ENCODE assay signal across 8 cellular contexts in the genomic region with DNA sequence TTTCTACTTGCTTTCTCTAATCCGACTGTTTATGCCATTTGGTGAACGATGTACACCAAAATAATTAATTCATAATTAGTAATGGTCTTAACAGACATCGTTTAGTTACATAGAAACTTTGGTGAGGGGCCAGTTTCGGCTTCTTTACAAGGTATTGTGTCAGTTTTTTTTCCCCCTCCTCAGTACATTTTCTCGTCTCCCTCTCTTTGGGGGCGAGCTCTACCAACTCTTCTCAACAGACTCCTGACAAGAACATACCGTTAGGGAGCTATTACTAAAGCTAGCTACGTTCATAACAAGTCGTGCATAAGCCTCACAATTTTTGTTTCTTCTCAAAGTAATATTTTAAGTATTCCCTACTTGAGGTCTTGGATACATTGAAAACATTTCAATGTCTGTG. TPM values are rescaled to one million over a fixed set of nuclear protein-coding genes. Genes with fewer than 3 reads are reported as not detected.
A peak's percentile ranks its signal among the peaks of the same experiment; 100 is the strongest.
DNase-seq lines count a peak whose midpoint lies in the region; TF ChIP-seq lines count a peak whose summit lies in the region.

No MANE protein-coding gene starts in this region.

- TF ChIP-seq POLR2A in erythroblast (IDR thresholded peaks at IDR 0.05; ENCODE audit: low read length) (no peak), prostate gland (IDR thresholded peaks at IDR 0.05) (no peak)

- H3K36me3 ChIP-seq in PC-9 (ENCODE audit: low read depth) (0 out of 2 replicates have a peak, but pooled peaks cover 4% of the 10 kb centered on the region), prostate gland (no peaks in the 10 kb centered on the region)

- POLR2A ChIA-PET in PC-9 (lab: Charles Lee; ENCODE audit: unreplicated experiment) (interaction anchor here (0.6 kb wide), 1 partner anchor 417 kb away, joined by 5 read pairs; no protein-coding TSS in a partner anchor), GM10248 (lab: Yijun Ruan, JAX) (no interaction called here)

- peak overlapping the region; percentile 100 for H3K4me2 ChIP-seq in PC-9

- peaks cover 19% of the 10 kb centered on the region for H3F3A ChIP-seq in PC-9 (ENCODE audit: insufficient read depth, low read depth)

- BruUV-seq in PC-9 (replicated peaks; lab: Mats Ljungman, UMichigan): no TSS peak

- no peaks in the 10 kb centered on the region for H3K9me2 ChIP-seq in PC-9 (ENCODE audit: insufficient read depth)

- CTCF ChIA-PET in PC-9 (lab: Charles Lee) (interaction anchor here (0.7 kb wide), 1 partner anchor 571 kb away, joined by 3 read pairs; no protein-coding TSS in a partner anchor), GM10248 (lab: Yijun Ruan, JAX) (interaction anchor here (0.8 to 5.3 kb wide), 4 partner anchors 12 to 672 kb away, joined by 3 to 27 read pairs (median 9); no protein-coding TSS in a partner anchor)

- DNase-seq in PC-9: no peak
- DNase-seq in erythroblast (lab: John Stamatoyannopoulos, UW): peak; percentile 44 to 63
- DNase-seq in prostate gland (ENCODE audit: low spot score): no peak
- DNase-seq in midbrain (lab: John Stamatoyannopoulos, UW): no peak
- DNase-seq in GM10248 (ENCODE audit: extremely low spot score): no peak
- no peak for DNase-seq in NCI-H345 treated with DMSO at 0.1 percent for 48 hours (lab: John Stamatoyannopoulos, UW; ENCODE audit: unreplicated experiment)
- no peak for DNase-seq in effector CD4-positive, alpha-beta T cell

- peaks cover 46% of the 10 kb centered on the region for H4K20me1 ChIP-seq in PC-9 (ENCODE audit: insufficient read depth)

- no peak for TF ChIP-seq CTCF in PC-9 (conservative IDR thresholded peaks at IDR 0.05)
- TF ChIP-seq CTCF in prostate gland (IDR thresholded peaks at IDR 0.05): no peak
- TF ChIP-seq CTCF in GM10248 (IDR thresholded peaks at IDR 0.05; ENCODE audit: control extremely low read depth, extremely low read depth, low read depth, missing control alignments): no peak

- H3K27ac ChIP-seq in PC-9 (peak overlapping the region; percentile 96), prostate gland (no peak overlapping the region)

- no peaks in the 10 kb centered on the region for H3K27me3 ChIP-seq in PC-9 (ENCODE audit: insufficient read depth, low read depth)
- H3K27me3 ChIP-seq in prostate gland (replicated peaks; ENCODE audit: insufficient read depth): no peaks in the 10 kb centered on the region

- peaks cover 72% of the 10 kb centered on the region for H3K79me2 ChIP-seq in PC-9 (ENCODE audit: low read depth)

- H3K9me3 ChIP-seq in PC-9 (ENCODE audit: insufficient read depth, low read depth): no peaks in the 10 kb centered on the region
- H3K9me3 ChIP-seq in prostate gland: no peaks in the 10 kb centered on the region

- H3K4me1 ChIP-seq in PC-9 (replicated peaks; ENCODE audit: insufficient read depth): peaks cover 34% of the 10 kb centered on the region
- no peaks in the 10 kb centered on the region for H3K4me1 ChIP-seq in prostate gland (replicated peaks)

- WGBS in prostate gland: 5% methylated on average over 9 of the region's 9 CpGs

- peak overlapping the region; percentile 93; the same call in 1 of the 2 replicates for H2AFZ ChIP-seq in PC-9

- intact Hi-C loops in PC-9 (cut with micrococcal nuclease; ENCODE audit: unreplicated experiment) (loop anchor here (5.0 to 10.0 kb wide), 2 partner anchors 278 to 555 kb away; a partner anchor contains a TSS), prostate gland (cut with DNase I) (loop anchor here (10.0 kb wide), 2 partner anchors 278 to 1568 kb away; a partner anchor contains a TSS)

- peak overlapping the region; percentile 72 for H3K4me3 ChIP-seq in GM08714 (ENCODE audit: low read length)
- H3K4me3 ChIP-seq in PC-9: peak overlapping the region; percentile 93
- peak overlapping the region; percentile 80 to 94 for H3K4me3 ChIP-seq in prostate gland

RNA-seq across cellular contexts. Expression of a gene that starts 1.4 kb away (rescaled TPM):
- total RNA-seq in PC-9 (2021) (104 and 126 TPM in 2 replicates), prostate gland (10 to 100 TPM; 38.3 to 59.4 TPM)

RNA-seq across cellular contexts. Expression of a gene that starts 39.3 kb away (rescaled TPM):
- total RNA-seq in PC-9 (2021) (not detected in 2 replicates), prostate gland (1 to 10 TPM in 1 of 2 donors, not detected in 1; 6.2 TPM)

Comparison
In these comparisons a context has a peak if more than half of its experiments do, and no peak if none do; other contexts are left out.
1. DNase-seq: peak in erythroblast (2 of 2); none in PC-9 (0 of 2), prostate gland (single experiment), midbrain (single experiment), GM10248 (single experiment), NCI-H345 treated with DMSO at 0.1 percent for 48 hours (single experiment) and effector CD4-positive, alpha-beta T cell (single experiment).
2. Peak in every context shown above with its lines, with median percentiles within 50 percentile points of each other: H3K4me3 ChIP-seq.